Comparison of ENCODE assay signal across 8 cellular contexts in genomic region chr10:47552719-47553118, GRCh38. TPM values are rescaled to one million over a fixed set of nuclear protein-coding genes. Genes with fewer than 3 reads are reported as not detected.
DNase-seq lines count a peak whose midpoint lies in the region; ATAC-seq and TF ChIP-seq lines count a peak whose summit lies in the region.
"Not testable (repeated sequence)": the region's sequence is repeated elsewhere in the genome, so short reads cannot be mapped to it uniquely, and the experiment has no call there.

No MANE protein-coding gene starts in this region.

- H3K27ac Mint-ChIP-seq in immature natural killer cell: peak overlapping the region; percentile 92 to 96 (median 96)

- H3K4me1 Mint-ChIP-seq in immature natural killer cell: peaks cover 9 to 17% of the 10 kb centered on the region in 2 donors

- H3K36me3 ChIP-seq in psoas muscle (ENCODE audit: insufficient read depth in 1 of 2, low read depth in 1 of 2): peaks cover 0 to 16% of the 10 kb centered on the region in 2 donors
- H3K36me3 ChIP-seq in urinary bladder (ENCODE audit: insufficient read depth): not testable (repeated sequence)

- WGBS in psoas muscle, 3 donors: 10 to 11% (median 10%) methylated on average over 7 of the region's 7 CpGs
- 9% methylated on average over 7 of the region's 7 CpGs for WGBS in urinary bladder

- H3K9me3 ChIP-seq in psoas muscle: not testable (repeated sequence)

- in situ Hi-C loops in GM13977 (cut with MboI; ENCODE audit: low pct_unique_long_range_greater_than_20kb, low sequenced_read_pairs, unreplicated experiment): not testable (repeated sequence)

- TF ChIP-seq CTCF in GM13977 (IDR thresholded peaks at IDR 0.05; ENCODE audit: extremely low read depth, insufficient read depth, missing control alignments): peak; percentile 51
- TF ChIP-seq CTCF in psoas muscle (IDR thresholded peaks at IDR 0.05): not testable (repeated sequence)

- intact Hi-C loops in psoas muscle (cut with DNase I): not testable (repeated sequence)

- peak overlapping the region; percentile 73 for H3K4me3 ChIP-seq in psoas muscle
- H3K4me3 ChIP-seq in urinary bladder (ENCODE audit: low read depth, low read length): peak overlapping the region; percentile 47

- H3K4me3 Mint-ChIP-seq in immature natural killer cell: peak overlapping the region; percentile 94 to 100 (median 99)

- DNase-seq in GM13977 (ENCODE audit: low spot score); psoas muscle: not testable (repeated sequence)
- peak; percentile 24 for DNase-seq in NCI-H146 (lab: John Stamatoyannopoulos, UW)
- DNase-seq in activated CD4-positive, alpha-beta T cell treated with anti-CD3 and anti-CD28 coated beads for 1 hour: peak; percentile 22
- DNase-seq in cerebellar cortex (ENCODE audit: low spot score): peak; percentile 46
- peak; percentile 20 to 39 (median 27) for DNase-seq in immature natural killer cell

- H3K27me3 ChIP-seq in psoas muscle (ENCODE audit: insufficient read depth in 3 of 3, low read length in 2 of 3): not testable (repeated sequence)

- not testable (repeated sequence) for H3K4me1 ChIP-seq in psoas muscle; urinary bladder (ENCODE audit: insufficient read depth)

- not testable (repeated sequence) for H3K27me3 Mint-ChIP-seq in immature natural killer cell (ENCODE audit: low read depth in 3 of 3)

- H3K36me3 Mint-ChIP-seq in immature natural killer cell: not testable (repeated sequence)

- not testable (repeated sequence) for H3K9me3 Mint-ChIP-seq in immature natural killer cell

- ATAC-seq in HG02884 (IDR thresholded peaks at IDR 0.05; ENCODE audit: unreplicated experiment) (peak; percentile 50), psoas muscle (peak; percentile 67 to 81 (median 74))

- H3K27ac ChIP-seq in psoas muscle (peak overlapping the region; percentile 88), urinary bladder (ENCODE audit: low read depth) (peak overlapping the region; percentile 38)

RNA-seq across cellular contexts. Expression of gene AGAP9, which starts 29.3 kb away (rescaled TPM):
- 1 to 10 TPM in 1 of 3 donors, under 1 TPM in 1, not detected in 1; 0.29 to 1.1 TPM for polyA plus RNA-seq in immature natural killer cell
- total RNA-seq in psoas muscle: 1 to 10 TPM; 1.1 to 2.7 (median 1.8) TPM
- 1 to 10 TPM in 2 of 3 donors, under 1 TPM in 1; 0.82 to 2.3 (median 1.7) TPM for polyA plus RNA-seq in psoas muscle
- 7.6 TPM for total RNA-seq in urinary bladder
- polyA plus RNA-seq in urinary bladder: 4.8 TPM
